ENCODE assay signal across 34 cellular contexts in genomic region chr4:180225977-180226376, GRCh38.
DNase-seq lines count a peak whose midpoint lies in the region; ATAC-seq, FAIRE-seq and TF ChIP-seq lines count a peak whose summit lies in the region.
"Had no signal": no experiment of that assay in that cellular context is flagged by ENCODE, and none has a peak within 500 bp of the region (broad histone marks: within the 10 kb centered on the region; RNA-seq: fewer than 3 reads in every experiment).

No MANE protein-coding gene starts in this region.

- no peak for DNase-seq in HepG2 (ENCODE audit: low spot score)
- no peak for DNase-seq in right lobe of liver
- DNase-seq in A549 (ENCODE audit: low read depth in 1 of 2, low spot score in 1 of 2): no peak
- no peak for DNase-seq in IMR-90
- no peak for DNase-seq in K562 (ENCODE audit: extremely low read depth in 1 of 4, low spot score in 3 of 4)
- DNase-seq in kidney: no peak
- no peak for DNase-seq in heart left ventricle
- DNase-seq: 8988T; ACHN; AML-193; BE2C; C1 segment of cervical spinal cord; Caco-2; Calu3; CD4-positive, alpha-beta memory T cell; CD4-positive, alpha-beta T cell; CD4-positive, CD25-positive, alpha-beta regulatory T cell; CD8-positive, alpha-beta memory T cell; CD8-positive, alpha-beta T cell; COR-L47; DMS 273 treated with DMSO at 0.1 percent for 48 hours; DMS153; DMS53; DMS79; DMS79 treated with DMSO at 0.1 percent for 48 hours; DND-41; EL had no signal

- H2AFZ ChIP-seq in HepG2 (ENCODE audit: low read length) (no peak overlapping the region), IMR-90 (replicated peaks; ENCODE audit: low read length, poor library complexity) (no peak overlapping the region), K562 (ENCODE audit: low read depth, low read length) (no peak overlapping the region)

- TF ChIP-seq POLR2A in HepG2 (IDR thresholded peaks at IDR 0.05; ENCODE audit: insufficient read depth in 1 of 2, low read depth in 2 of 2, low read length in 2 of 2) (no peak), right lobe of liver (IDR thresholded peaks at IDR 0.05) (no peak), A549 (IDR thresholded peaks at IDR 0.05; ENCODE audit: low read length) (no peak), IMR-90 (IDR thresholded peaks at IDR 0.05; ENCODE audit: low read depth, low read length) (no peak), K562 (conservative IDR thresholded peaks at IDR 0.05) (no peak), heart left ventricle (IDR thresholded peaks at IDR 0.05) (no peak)

- H3K23ac ChIP-seq in IMR-90 (ENCODE audit: low read depth, low read length): no peak overlapping the region

- POLR2A ChIA-PET in HepG2 (lab: Yijun Ruan, JAX): no interaction called here
- POLR2A ChIA-PET in A549 (lab: Yijun Ruan, JAX): no interaction called here
- POLR2A ChIA-PET in IMR-90 (lab: Charles Lee; ENCODE audit: unreplicated experiment): no interaction called here
- POLR2A ChIA-PET in K562 (lab: Yijun Ruan, JAX): no interaction called here

- H3K4me2 ChIP-seq in HepG2 (ENCODE audit: low read depth, low read length) (no peak overlapping the region), A549 (no peak overlapping the region), IMR-90 (ENCODE audit: low read depth, low read length) (no peak overlapping the region), K562 (ENCODE audit: insufficient read depth, low read length) (no peak overlapping the region)
- H3K4me2 ChIP-seq: BLaER1; BLaER1 treated with 17β-estradiol and CSF1 and Interleukin-3, amounts not matched to agents 10 nM and 100 nM had no signal

- no peak for FAIRE-seq in HepG2 (lab: Jason Lieb, UNC)
- no peak for FAIRE-seq in A549 (lab: Jason Lieb, UNC)
- FAIRE-seq in K562 (lab: Jason Lieb, UNC): no peak
- no peak for FAIRE-seq in kidney (lab: Jason Lieb, UNC)
- FAIRE-seq: A204.1, D721Med had no signal

- no peak for TF ChIP-seq RAD21 in HepG2 (CRISPR knock-in tag; IDR thresholded peaks at IDR 0.05)
- no peak for TF ChIP-seq RAD21 in A549 (conservative IDR thresholded peaks at IDR 0.05 in 1 of 2, IDR thresholded peaks at IDR 0.05 in 1 of 2)
- no peak for TF ChIP-seq RAD21 in IMR-90 (IDR thresholded peaks at IDR 0.05; ENCODE audit: low read length)
- no peak for TF ChIP-seq RAD21 in K562 (CRISPR knock-in tag; conservative IDR thresholded peaks at IDR 0.05 in 1 of 2, IDR thresholded peaks at IDR 0.05 in 1 of 2)

- no peak overlapping the region for H3K56ac ChIP-seq in IMR-90 (ENCODE audit: extremely low read depth, insufficient read depth, low read length)

- H3K79me2 ChIP-seq in HepG2 (ENCODE audit: insufficient read depth, low read length): no peaks in the 10 kb centered on the region
- no peaks in the 10 kb centered on the region for H3K79me2 ChIP-seq in K562 (ENCODE audit: control insufficient read depth, insufficient read depth, low read length)

- H3K27ac ChIP-seq in HepG2 (ENCODE audit: extremely low read length, insufficient read depth, low read length) (no peak overlapping the region), right lobe of liver (no peak overlapping the region), A549 (no peak overlapping the region), IMR-90 (ENCODE audit: insufficient read depth, low read length) (no peak overlapping the region), K562 (ENCODE audit: extremely low read depth, low read depth, low read length) (no peak overlapping the region), kidney (ENCODE audit: low read depth in 2 of 2, low read length in 2 of 2) (no peak overlapping the region), heart left ventricle (no peak overlapping the region)
- H3K27ac ChIP-seq: 22Rv1; BLaER1; BLaER1 treated with 17β-estradiol and CSF1 and Interleukin-3, amounts not matched to agents 10 nM and 100 nM; C4-2B had no signal

- BruUV-seq in HepG2 (replicated peaks; lab: Mats Ljungman, UMichigan): no TSS peak
- no TSS peak for BruUV-seq in IMR-90 (replicated peaks; lab: Mats Ljungman, UMichigan)
- BruUV-seq in K562 (replicated peaks; lab: Mats Ljungman, UMichigan): no TSS peak

- H4K91ac ChIP-seq in IMR-90 (ENCODE audit: insufficient read depth, low read depth, low read length): no peak overlapping the region

- H3K9me1 ChIP-seq in IMR-90 (ENCODE audit: insufficient read depth, low read length) (no peaks in the 10 kb centered on the region), K562 (ENCODE audit: control insufficient read depth, insufficient read depth, low read length) (no peaks in the 10 kb centered on the region)

- H3K14ac ChIP-seq in IMR-90 (replicated peaks; ENCODE audit: low read depth, low read length): no peak overlapping the region

- WGBS in HepG2 (ENCODE audit: low lambda C conversion rate): 4% methylated on average over 1 of the region's 1 CpG
- 36% methylated on average over 1 of the region's 1 CpG for WGBS in right lobe of liver (ENCODE audit: insufficient coverage, low coverage, low lambda C conversion rate, missing lambda C conversion rate)
- WGBS in A549 (ENCODE audit: missing lambda C conversion rate): 5% methylated on average over 1 of the region's 1 CpG
- WGBS in IMR-90 (ENCODE audit: extremely low coverage in 2 of 2, insufficient read length in 1 of 2), 2 experiments: no CpG with 5 or more reads among the region's 1 CpG
- WGBS in K562 (ENCODE audit: insufficient coverage, low coverage, missing lambda C conversion rate): 0% methylated on average over 1 of the region's 1 CpG
- 61 to 72% (median 68%) methylated on average over 1 of the region's 1 CpG for WGBS in heart left ventricle, 4 donors

- H3K36me3 ChIP-seq in HepG2 (replicated peaks in 1 of 2; ENCODE audit: control insufficient read depth in 1 of 2, insufficient read depth in 2 of 2, low read length in 2 of 2): no peaks in the 10 kb centered on the region
- H3K36me3 ChIP-seq in right lobe of liver: no peaks in the 10 kb centered on the region
- H3K36me3 ChIP-seq in IMR-90 (ENCODE audit: control insufficient read depth, insufficient read depth, low read length): no peaks in the 10 kb centered on the region
- H3K36me3 ChIP-seq in K562 (ENCODE audit: control insufficient read depth, insufficient read depth, low read length): no peaks in the 10 kb centered on the region
- H3K36me3 ChIP-seq in kidney (ENCODE audit: control insufficient read depth in 1 of 2, insufficient read depth in 2 of 2, low read length in 2 of 2): no peaks in the 10 kb centered on the region
- H3K36me3 ChIP-seq in heart left ventricle: no peaks in the 10 kb centered on the region
- H3K36me3 ChIP-seq: BE2C; BLaER1; BLaER1 treated with 17β-estradiol and CSF1 and Interleukin-3, amounts not matched to agents 10 nM and 100 nM had no signal

- in situ Hi-C loops in HepG2 (cut with HindIII; ENCODE audit: extremely low pct_ligation_motif_present, low pct_unique_long_range_greater_than_20kb) (no loop called here), IMR-90 (cut with MboI; ENCODE audit: low sequenced_read_pairs) (no loop called here), K562 (cut with MboI) (no loop called here)

- no peaks in the 10 kb centered on the region for H4K20me1 ChIP-seq in HepG2 (ENCODE audit: insufficient read depth, low read length)
- H4K20me1 ChIP-seq in IMR-90 (ENCODE audit: insufficient read depth, low read length): no peaks in the 10 kb centered on the region
- no peaks in the 10 kb centered on the region for H4K20me1 ChIP-seq in K562 (replicated peaks; ENCODE audit: control insufficient read depth, insufficient read depth, low read length)
- H4K20me1 ChIP-seq: BLaER1; BLaER1 treated with 17β-estradiol and CSF1 and Interleukin-3, amounts not matched to agents 10 nM and 100 nM had no signal

- no peak overlapping the region for H3K9ac ChIP-seq in HepG2 (ENCODE audit: insufficient read depth, low read depth, low read length)
- H3K9ac ChIP-seq in IMR-90 (ENCODE audit: low read depth, low read length): no peak overlapping the region
- H3K9ac ChIP-seq in K562 (ENCODE audit: insufficient read depth in 1 of 2, low read depth in 2 of 2, low read length in 2 of 2): no peak overlapping the region
- no peak overlapping the region for H3K9ac ChIP-seq in kidney (ENCODE audit: low read length in 2 of 2)
- H3K9ac ChIP-seq: BLaER1; BLaER1 treated with 17β-estradiol and CSF1 and Interleukin-3, amounts not matched to agents 10 nM and 100 nM had no signal

- TF ChIP-seq EP300 in HepG2 (IDR thresholded peaks at IDR 0.05; ENCODE audit: low read depth in 2 of 2, low read length in 2 of 2) (no peak), HepG2 (CRISPR knock-in tag; IDR thresholded peaks at IDR 0.05; ENCODE audit: borderline replicate concordance) (no peak), A549 (IDR thresholded peaks at IDR 0.05) (no peak), K562 (IDR thresholded peaks at IDR 0.05; ENCODE audit: low read length) (no peak)

- H3K4me1 ChIP-seq in HepG2 (ENCODE audit: insufficient read depth, low read length): no peaks in the 10 kb centered on the region
- no peaks in the 10 kb centered on the region for H3K4me1 ChIP-seq in right lobe of liver
- no peaks in the 10 kb centered on the region for H3K4me1 ChIP-seq in A549
- H3K4me1 ChIP-seq in IMR-90 (ENCODE audit: control insufficient read depth, insufficient read depth, low read length): no peaks in the 10 kb centered on the region
- H3K4me1 ChIP-seq in K562 (replicated peaks in 1 of 2; ENCODE audit: control insufficient read depth in 2 of 2, insufficient read depth in 2 of 2, low read length in 2 of 2): no peaks in the 10 kb centered on the region
- H3K4me1 ChIP-seq in kidney (ENCODE audit: control insufficient read depth in 1 of 2, insufficient read depth in 1 of 2, low read depth in 1 of 2, low read length in 2 of 2): no peaks in the 10 kb centered on the region
- H3K4me1 ChIP-seq in heart left ventricle: no peaks in the 10 kb centered on the region
- H3K4me1 ChIP-seq: BLaER1; BLaER1 treated with 17β-estradiol and CSF1 and Interleukin-3, amounts not matched to agents 10 nM and 100 nM; Caco-2 had no signal

- intact Hi-C loops in HepG2 (cut with micrococcal nuclease; ENCODE audit: unreplicated experiment): no loop called here
- intact Hi-C loops in right lobe of liver (cut with DNase I): no loop called here
- intact Hi-C loops in IMR-90 (cut with micrococcal nuclease): loop anchor here (1.0 kb wide), 1 partner anchor 49 kb away; no protein-coding TSS in a partner anchor
- intact Hi-C loops in K562 (cut with micrococcal nuclease): no loop called here
- intact Hi-C loops in kidney (cut with DNase I): no loop called here
- intact Hi-C loops in heart left ventricle (cut with DNase I): no loop called here

- no peak overlapping the region for H4K5ac ChIP-seq in IMR-90 (ENCODE audit: low read depth, low read length)

- H3K27me3 ChIP-seq in HepG2 (ENCODE audit: control insufficient read depth in 1 of 2, insufficient read depth in 2 of 2, low read length in 2 of 2) (no peaks in the 10 kb centered on the region; a peak in 1 of 5 replicates), right lobe of liver (no peaks in the 10 kb centered on the region), IMR-90 (ENCODE audit: control insufficient read depth, insufficient read depth, low read length) (no peaks in the 10 kb centered on the region), K562 (ENCODE audit: control insufficient read depth in 2 of 2, insufficient read depth in 2 of 2, low read length in 2 of 2) (no peaks in the 10 kb centered on the region), heart left ventricle (no peaks in the 10 kb centered on the region)
- H3K27me3 ChIP-seq: BE2C; BLaER1; BLaER1 treated with 17β-estradiol and CSF1 and Interleukin-3, amounts not matched to agents 10 nM and 100 nM had no signal

- no peak overlapping the region for H4K8ac ChIP-seq in IMR-90 (ENCODE audit: low read depth in 2 of 2, low read length in 2 of 2)

- H2BK120ac ChIP-seq in IMR-90 (ENCODE audit: low read depth, low read length): no peak overlapping the region

- CTCF ChIA-PET in HepG2 (lab: Yijun Ruan, JAX; ENCODE audit: low intra/inter-chr PET ratio, low total read pairs) (no interaction called here), A549 (lab: Yijun Ruan, JAX) (no interaction called here), IMR-90 (lab: Yijun Ruan, JAX) (no interaction called here), K562 (lab: Yijun Ruan, JAX; ENCODE audit: low intra/inter-chr PET ratio) (no interaction called here)

- no peak overlapping the region for H3K18ac ChIP-seq in IMR-90 (ENCODE audit: low read depth, low read length)

- H3K9me3 ChIP-seq in HepG2 (ENCODE audit: low read length) (no peaks in the 10 kb centered on the region), right lobe of liver (no peaks in the 10 kb centered on the region), A549 (no peaks in the 10 kb centered on the region), IMR-90 (ENCODE audit: control insufficient read depth, insufficient read depth, low read length) (no peaks in the 10 kb centered on the region; the same call in 1 of the 2 replicates), K562 (replicated peaks; ENCODE audit: control insufficient read depth, insufficient read depth, low read depth, low read length) (no peaks in the 10 kb centered on the region; the same call in 1 of the 2 replicates), kidney (ENCODE audit: control insufficient read depth in 1 of 2, low read length in 2 of 2) (no peaks in the 10 kb centered on the region), heart left ventricle (peaks cover 0 to 12% (median 1%) of the 10 kb centered on the region in 12 donors)
- H3K9me3 ChIP-seq: BE2C, BLaER1, Caco-2 had no signal

- no peak overlapping the region for H3K4ac ChIP-seq in IMR-90 (ENCODE audit: low read depth, low read length)

- ATAC-seq in HepG2 (no peak), right lobe of liver (no peak), A549 (no peak), IMR-90 (ENCODE audit: low read depth) (no peak), K562 (no peak), HG02870 (IDR thresholded peaks at IDR 0.05; ENCODE audit: unreplicated experiment) (no peak), heart left ventricle (no peak)
- ATAC-seq: CD8-positive, alpha-beta T cell had no signal

- no peak overlapping the region for H2BK20ac ChIP-seq in IMR-90 (ENCODE audit: low read depth, low read length)

- TF ChIP-seq CTCF in HepG2 (CRISPR knock-in tag; IDR thresholded peaks at IDR 0.05) (no peak), right lobe of liver (IDR thresholded peaks at IDR 0.05) (no peak), A549 (IDR thresholded peaks at IDR 0.05) (no peak), IMR-90 (conservative IDR thresholded peaks at IDR 0.05; ENCODE audit: low read depth, low read length) (no peak), K562 (IDR thresholded peaks at IDR 0.05 in 2 of 3, conservative IDR thresholded peaks at IDR 0.05 in 1 of 3; ENCODE audit: insufficient read depth in 2 of 3, low read depth in 1 of 3, low read length in 3 of 3) (no peak), kidney (IDR thresholded peaks at IDR 0.05; ENCODE audit: borderline replicate concordance, extremely low read depth, insufficient read depth) (no peak), heart left ventricle (IDR thresholded peaks at IDR 0.05) (no peak)

- H3K4me3 ChIP-seq in HepG2 (replicated peaks in 1 of 3; ENCODE audit: insufficient read depth in 1 of 3, low read depth in 2 of 3, low read length in 3 of 3) (no peak overlapping the region), right lobe of liver (no peak overlapping the region), A549 (no peak overlapping the region), IMR-90 (ENCODE audit: insufficient read depth, low read depth, low read length) (no peak overlapping the region), K562 (no peak overlapping the region), kidney (ENCODE audit: low read length in 2 of 2) (no peak overlapping the region), heart left ventricle (no peak overlapping the region)
- H3K4me3 ChIP-seq: BLaER1; BLaER1 treated with 17β-estradiol and CSF1 and Interleukin-3, amounts not matched to agents 10 nM and 100 nM had no signal

- no peak overlapping the region for H2BK15ac ChIP-seq in IMR-90 (ENCODE audit: low read depth, low read length)

- H2BK5ac ChIP-seq in IMR-90 (ENCODE audit: low read depth, low read length, poor library complexity, severe bottlenecking): no peak overlapping the region

- H3K79me1 ChIP-seq in IMR-90 (ENCODE audit: low read depth in 1 of 2, low read length in 2 of 2): no peaks in the 10 kb centered on the region

- no peak overlapping the region for H2AK9ac ChIP-seq in IMR-90 (replicated peaks; ENCODE audit: low read depth, low read length, poor library complexity)

- dilution Hi-C loops in IMR-90 (cut with HindIII; ENCODE audit: low sequenced_read_pairs, unreplicated experiment): no loop called here

- H2AK5ac ChIP-seq in IMR-90 (ENCODE audit: low read depth, low read length): no peak overlapping the region

Comparison
In these comparisons a context has a peak if more than half of its experiments do, and no peak if none do; other contexts are left out.
1. Of the 241 proteins assayed by ChIP-seq in both HepG2 and K562: peak only in HepG2: MAFF and MAFK; only in K562: none; in both: none; in neither: 239.